11 cellular contexts compared by ENCODE assay signal in the genomic region with DNA sequence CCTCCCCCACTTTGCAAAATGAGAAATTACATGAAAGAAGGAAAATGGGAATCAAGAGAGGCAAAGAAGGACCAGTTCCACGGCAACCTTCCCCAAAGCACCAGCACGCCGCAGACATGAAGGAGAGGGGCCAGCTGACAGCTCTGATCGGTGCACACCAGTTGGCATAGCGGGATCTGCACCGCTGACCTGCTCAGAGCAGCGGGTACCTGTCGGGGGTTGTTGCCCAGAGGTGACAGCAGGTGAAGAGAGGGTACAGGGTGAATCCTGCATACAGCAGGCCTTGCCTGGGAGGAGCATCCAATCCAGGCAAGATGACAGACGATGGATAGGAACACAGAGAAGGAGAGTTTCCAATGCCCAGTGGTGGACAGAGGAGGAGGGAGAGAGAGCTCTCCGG. TPM values are rescaled to one million over a fixed set of nuclear protein-coding genes. Genes with fewer than 3 reads are reported as not detected.
A peak's percentile ranks its signal among the peaks of the same experiment; 100 is the strongest.
DNase-seq lines count a peak whose midpoint lies in the region; ATAC-seq, FAIRE-seq and TF ChIP-seq lines count a peak whose summit lies in the region.
"Had no signal": no experiment of that assay in that cellular context is flagged by ENCODE, and none has a peak within 500 bp of the region (broad histone marks: within the 10 kb centered on the region; RNA-seq: fewer than 3 reads in every experiment).

No MANE protein-coding gene starts in this region.

- H3K27ac ChIP-seq in liver (ENCODE audit: low read depth in 1 of 2, low read length in 2 of 2) (peak overlapping the region; percentile 68 to 72), HepG2 (ENCODE audit: extremely low read length, insufficient read depth, low read length) (no peak overlapping the region), H1 (ENCODE audit: low read depth, low read length) (no peak overlapping the region), ovary (peak overlapping the region; percentile 82 to 89)

- no peak for DNase-seq in HepG2 (ENCODE audit: low spot score)
- no peak for DNase-seq in H1 (ENCODE audit: low read depth in 1 of 2, low spot score in 2 of 2)
- DNase-seq in ovary, result no peak
- no peak for DNase-seq in NCI-H82 (lab: John Stamatoyannopoulos, UW)
- DNase-seq in HTR-8/SVneo (ENCODE audit: insufficient read length, low spot score), result no peak
- DNase-seq in RKO (ENCODE audit: low spot score), result no peak
- no peak for DNase-seq in NCI-H748 (lab: John Stamatoyannopoulos, UW; ENCODE audit: unreplicated experiment)
- DNase-seq: activated T-cell treated with anti-CD3 and anti-CD28 coated beads, Interleukin-2, amount 50 U/mL, for 24 hours; SW 1271 had no signal

- TF ChIP-seq POLR2A in HepG2 (IDR thresholded peaks at IDR 0.05; ENCODE audit: insufficient read depth in 1 of 2, low read depth in 2 of 2, low read length in 2 of 2) (no peak), H1 (IDR thresholded peaks at IDR 0.05; ENCODE audit: control extremely low read depth in 1 of 2, low read depth in 2 of 2, low read length in 2 of 2) (no peak), ovary (IDR thresholded peaks at IDR 0.05) (no peak)

- no peak for ATAC-seq in HepG2

- H2BK15ac ChIP-seq in H1 (ENCODE audit: low read length), result no peak overlapping the region

- H2BK5ac ChIP-seq in H1 (ENCODE audit: low read depth, low read length), result no peak overlapping the region

- CTCF ChIA-PET in HepG2 (lab: Yijun Ruan, JAX; ENCODE audit: low intra/inter-chr PET ratio, low total read pairs) (no interaction called here), H1 (lab: Charles Lee; ENCODE audit: partially characterized antibody) (no interaction called here)

- no peak overlapping the region for H2BK12ac ChIP-seq in H1 (ENCODE audit: low read depth, low read length)

- H3K27me3 ChIP-seq in liver (ENCODE audit: control insufficient read depth in 4 of 4, insufficient read depth in 4 of 4, low read length in 3 of 4) (no peaks in the 10 kb centered on the region), HepG2 (ENCODE audit: control insufficient read depth in 1 of 2, insufficient read depth in 2 of 2, low read length in 2 of 2) (no peaks in the 10 kb centered on the region), H1 (replicated peaks in 1 of 4; ENCODE audit: control insufficient read depth in 3 of 4, extremely low read depth in 1 of 4, insufficient read depth in 3 of 4, low read length in 3 of 4) (no peaks in the 10 kb centered on the region), ovary (no peaks in the 10 kb centered on the region)

- WGBS in liver, result 93% methylated on average over 10 of the region's 10 CpGs
- 93% methylated on average over 10 of the region's 10 CpGs for WGBS in HepG2 (ENCODE audit: low lambda C conversion rate)
- WGBS in H1 (ENCODE audit: extremely low coverage in 1 of 2, insufficient coverage in 1 of 2, insufficient read length in 1 of 2, insufficient replicate concordance in 2 of 2, low coverage in 1 of 2, low lambda C conversion rate in 2 of 2, missing lambda C conversion rate in 1 of 2), 2 experiments, result 92% methylated on average over 10 of the region's 10 CpGs; no CpG with 5 or more reads in 1 of the 2 experiments
- 72 to 74% (median 74%) methylated on average over 10 of the region's 10 CpGs for WGBS in ovary, 3 donors

- no peak overlapping the region for H3K9ac ChIP-seq in liver (ENCODE audit: low read depth in 1 of 2, low read length in 2 of 2)
- no peak overlapping the region for H3K9ac ChIP-seq in HepG2 (ENCODE audit: insufficient read depth, low read depth, low read length)
- H3K9ac ChIP-seq in H1 (replicated peaks in 1 of 4; ENCODE audit: extremely low read depth in 1 of 4, low read depth in 3 of 4, low read length in 3 of 4), result no peak overlapping the region

- H3K79me2 ChIP-seq in HepG2 (ENCODE audit: insufficient read depth, low read length) (no peaks in the 10 kb centered on the region), H1 (ENCODE audit: control insufficient read depth in 1 of 2, insufficient read depth in 2 of 2, low read length in 2 of 2) (peaks cover 0 to 11% of the 10 kb centered on the region in 2 experiments; a peak in 1 of 4 replicates)

- POLR2A ChIA-PET in HepG2 (lab: Yijun Ruan, JAX) (no interaction called here), H1 (lab: Charles Lee; ENCODE audit: partially characterized antibody) (interaction anchor here (1.4 kb wide), 1 partner anchor 9 kb away, joined by 3 read pairs; no protein-coding TSS in a partner anchor)

- H3K36me3 ChIP-seq in liver (ENCODE audit: control insufficient read depth in 4 of 4, insufficient read depth in 3 of 4, low read depth in 1 of 4, low read length in 3 of 4), result no peaks in the 10 kb centered on the region
- H3K36me3 ChIP-seq in HepG2 (replicated peaks in 1 of 2; ENCODE audit: control insufficient read depth in 1 of 2, insufficient read depth in 2 of 2, low read length in 2 of 2), result no peaks in the 10 kb centered on the region
- H3K36me3 ChIP-seq in H1 (ENCODE audit: control insufficient read depth in 2 of 4, insufficient read depth in 4 of 4, low read length in 3 of 4), result peaks cover 0 to 2% (median 0%) of the 10 kb centered on the region in 4 experiments; a peak in 2 of 8 replicates
- no peaks in the 10 kb centered on the region for H3K36me3 ChIP-seq in ovary

- no peak overlapping the region for H3K4me3 ChIP-seq in liver (ENCODE audit: low read depth in 1 of 3, low read length in 3 of 3)
- no peak overlapping the region for H3K4me3 ChIP-seq in HepG2 (replicated peaks in 1 of 3; ENCODE audit: insufficient read depth in 1 of 3, low read depth in 2 of 3, low read length in 3 of 3)
- H3K4me3 ChIP-seq in H1 (ENCODE audit: extremely low read depth in 1 of 4, insufficient read depth in 2 of 4, low read depth in 3 of 4, low read length in 4 of 4), result no peak overlapping the region
- H3K4me3 ChIP-seq in ovary, result no peak overlapping the region

- H2BK120ac ChIP-seq in H1 (replicated peaks; ENCODE audit: low read depth, low read length), result no peak overlapping the region

- H4K5ac ChIP-seq in H1 (ENCODE audit: insufficient read length, low read depth, low read length), result no peak overlapping the region

- no peaks in the 10 kb centered on the region; the same call in 1 of the 2 replicates for H3K79me1 ChIP-seq in H1 (ENCODE audit: low read depth, low read length)

- no peak overlapping the region for H2BK20ac ChIP-seq in H1 (ENCODE audit: low read length)

- TF ChIP-seq RAD21 in liver (IDR thresholded peaks at IDR 0.05), result no peak
- TF ChIP-seq RAD21 in HepG2 (CRISPR knock-in tag; IDR thresholded peaks at IDR 0.05), result no peak
- TF ChIP-seq RAD21 in H1 (IDR thresholded peaks at IDR 0.05 in 1 of 2, conservative IDR thresholded peaks at IDR 0.05 in 1 of 2; ENCODE audit: low read depth in 2 of 2, low read length in 2 of 2), result no peak

- H3K56ac ChIP-seq in H1 (replicated peaks; ENCODE audit: insufficient read length, low read depth, low read length), result no peak overlapping the region

- no peaks in the 10 kb centered on the region for H3K23me2 ChIP-seq in H1 (ENCODE audit: low read depth, low read length)

- BruUV-seq in HepG2 (replicated peaks; lab: Mats Ljungman, UMichigan), result no TSS peak

- intact Hi-C loops in HepG2 (cut with micrococcal nuclease; ENCODE audit: unreplicated experiment), result no loop called here
- intact Hi-C loops in ovary (cut with DNase I), result no loop called here

- H2AFZ ChIP-seq in HepG2 (ENCODE audit: low read length), result no peak overlapping the region
- no peak overlapping the region for H2AFZ ChIP-seq in H1 (ENCODE audit: low read length)

- H3K9me3 ChIP-seq in liver (ENCODE audit: control insufficient read depth in 4 of 4, low read length in 3 of 4) (no peaks in the 10 kb centered on the region), HepG2 (ENCODE audit: low read length) (no peaks in the 10 kb centered on the region), H1 (ENCODE audit: insufficient read depth in 2 of 2, low read depth in 1 of 2, low read length in 1 of 2) (no peaks in the 10 kb centered on the region), ovary (no peaks in the 10 kb centered on the region)

- H4K91ac ChIP-seq in H1 (replicated peaks; ENCODE audit: insufficient read length, low read length), result no peak overlapping the region

- TF ChIP-seq CTCF in liver (IDR thresholded peaks at IDR 0.05; ENCODE audit: low read depth, low read length, missing input control), result no peak
- no peak for TF ChIP-seq CTCF in HepG2 (CRISPR knock-in tag; IDR thresholded peaks at IDR 0.05)
- TF ChIP-seq CTCF in H1 (IDR thresholded peaks at IDR 0.05; ENCODE audit: control extremely low read depth in 1 of 3, insufficient read depth in 1 of 3, low read depth in 1 of 3, low read length in 3 of 3), result no peak
- TF ChIP-seq CTCF in ovary (IDR thresholded peaks at IDR 0.05), result no peak

- peaks cover 0 to 7% (median 2%) of the 10 kb centered on the region in 4 donors for H3K4me1 ChIP-seq in liver (ENCODE audit: control insufficient read depth in 4 of 4, insufficient read depth in 4 of 4, low read length in 3 of 4)
- H3K4me1 ChIP-seq in HepG2 (ENCODE audit: insufficient read depth, low read length), result peaks cover 17% of the 10 kb centered on the region
- peaks cover 0 to 22% (median 13%) of the 10 kb centered on the region in 4 experiments; a peak in 6 of 7 replicates for H3K4me1 ChIP-seq in H1 (replicated peaks in 1 of 4; ENCODE audit: control insufficient read depth in 3 of 4, insufficient read depth in 4 of 4, low read length in 3 of 4)
- H3K4me1 ChIP-seq in ovary (ENCODE audit: insufficient read depth), result peaks cover 34% of the 10 kb centered on the region

- TF ChIP-seq EP300 in HepG2 (IDR thresholded peaks at IDR 0.05; ENCODE audit: low read depth in 2 of 2, low read length in 2 of 2) (no peak), HepG2 (CRISPR knock-in tag; IDR thresholded peaks at IDR 0.05; ENCODE audit: borderline replicate concordance) (no peak), H1 (IDR thresholded peaks at IDR 0.05; ENCODE audit: borderline replicate concordance in 1 of 2, low read depth in 2 of 2, low read length in 2 of 2) (no peak), ovary (IDR thresholded peaks at IDR 0.05) (no peak)

- H3K4me2 ChIP-seq in HepG2 (ENCODE audit: low read depth, low read length), result no peak overlapping the region
- H3K4me2 ChIP-seq in H1 (ENCODE audit: insufficient read depth in 1 of 2, low read depth in 2 of 2, low read length in 2 of 2), result no peak overlapping the region

- H3K23ac ChIP-seq in H1 (ENCODE audit: insufficient read length), result no peak overlapping the region

- H4K8ac ChIP-seq in H1 (ENCODE audit: extremely low read depth, insufficient read depth, low read length), result no peak overlapping the region

- no peak overlapping the region for H3K4ac ChIP-seq in H1 (replicated peaks; ENCODE audit: insufficient read length, low read depth, low read length)

- 0 out of 2 replicates have a peak overlapping the region, but pooled peaks have one; percentile 13 for H2AK5ac ChIP-seq in H1 (ENCODE audit: low read depth, low read length)

- H3K18ac ChIP-seq in H1 (ENCODE audit: extremely low read depth, low read length), result no peak overlapping the region

- no peaks in the 10 kb centered on the region for H4K20me1 ChIP-seq in HepG2 (ENCODE audit: insufficient read depth, low read length)
- H4K20me1 ChIP-seq in H1 (replicated peaks in 1 of 2; ENCODE audit: control insufficient read depth in 1 of 2, insufficient read depth in 2 of 2, low read length in 2 of 2), result peaks cover 2 to 8% of the 10 kb centered on the region in 2 experiments

- in situ Hi-C loops in HepG2 (cut with HindIII; ENCODE audit: extremely low pct_ligation_motif_present, low pct_unique_long_range_greater_than_20kb), result no loop called here

- FAIRE-seq in HepG2 (lab: Jason Lieb, UNC) (no peak), H1 (lab: Jason Lieb, UNC) (no peak), HTR-8/SVneo (lab: Jason Lieb, UNC) (no peak)
- FAIRE-seq: GM18507 had no signal

- H3K14ac ChIP-seq in H1 (ENCODE audit: insufficient read length), result no peak overlapping the region

RNA-seq across cellular contexts. Expression of a gene that starts 24.1 kb away (rescaled TPM):
- total RNA-seq in liver, result 1 to 10 TPM in 1 of 2 donors, under 1 TPM in 1; 0.28 to 1.0 TPM
- not detected for polyA plus RNA-seq in liver
- total RNA-seq in HepG2 (2016; rRNA removed; fragmentation: Illumina TruSeq; extraction: Trizol), result not detected in 2 replicates
- total RNA-seq in HepG2 (2016; cell fraction: cytosol; rRNA removed; fragmentation: Illumina TruSeq; extraction: Trizol; ENCODE audit: low read depth), result not detected in 2 replicates
- total RNA-seq in HepG2 (2016; cell fraction: insoluble cytoplasmic fraction; rRNA removed; fragmentation: Illumina TruSeq; extraction: Trizol), result 0.06 TPM in 1 of 2 replicates, not detected in the other
- not detected in 2 replicates for total RNA-seq in HepG2 (2016; cell fraction: membrane; rRNA removed; fragmentation: Illumina TruSeq; extraction: Trizol)
- total RNA-seq in HepG2 (2016; cell fraction: nucleus; rRNA removed; fragmentation: Illumina TruSeq; extraction: Trizol), result not detected in 2 replicates
- polyA plus RNA-seq in HepG2 (2011; rRNA removed), result not detected in 2 replicates
- not detected in 2 replicates for polyA plus RNA-seq in HepG2 (2011; cell fraction: cytosol; rRNA removed)
- polyA plus RNA-seq in HepG2 (2011; cell fraction: nucleus; rRNA removed), result 0.14 and 0.31 TPM in 2 replicates
- polyA plus RNA-seq in HepG2 (2012), result 0.07 and 0.13 TPM in 2 replicates
- polyA plus RNA-seq in HepG2 (2016; cell fraction: cytosol; fragmentation: Illumina TruSeq; extraction: Trizol; ENCODE audit: low read depth), result not detected in 2 replicates
- polyA plus RNA-seq in HepG2 (2016; cell fraction: insoluble cytoplasmic fraction; fragmentation: Illumina TruSeq; extraction: Trizol; ENCODE audit: low read depth), result not detected in 2 replicates
- not detected in 2 replicates for polyA plus RNA-seq in HepG2 (2016; cell fraction: membrane; fragmentation: Illumina TruSeq; extraction: Trizol; ENCODE audit: low read depth)
- not detected in 2 replicates for polyA plus RNA-seq in HepG2 (2016; cell fraction: nucleus; fragmentation: Illumina TruSeq; extraction: Trizol; ENCODE audit: insufficient read depth, low read depth)
- polyA minus RNA-seq in HepG2 (2011; rRNA and poly(A)+ RNA removed; ENCODE audit: low replicate concordance), result 1.2 TPM in 1 of 2 replicates, not detected in the other
- not detected in 2 replicates for polyA minus RNA-seq in HepG2 (2011; cell fraction: cytosol; rRNA and poly(A)+ RNA removed)
- 1.5 and 1.6 TPM in 2 replicates for polyA minus RNA-seq in HepG2 (2011; cell fraction: nucleus; rRNA and poly(A)+ RNA removed)
- 1.4 and 2.0 TPM in 2 replicates for total RNA-seq in H1 (2021; fragmentation: NEBNext Ultra II Directional; extraction: Animal tissue kit (Norgen Biotek cat#: 25700))
- polyA plus RNA-seq in H1 (2011; rRNA removed), result 0.05 and 0.06 TPM in 2 replicates
- polyA plus RNA-seq in H1 (2011; cell fraction: cytosol; rRNA removed), result 0.04 TPM
- polyA plus RNA-seq in H1 (2011; cell fraction: nucleus; rRNA removed), result 0.29 TPM
- 0.28 to 0.64 TPM (median 0.46 TPM) in 4 replicates for polyA plus RNA-seq in H1 (2012, experiment 1 of 2)
- polyA plus RNA-seq in H1 (2012, experiment 2 of 2), result 0.10 TPM
- 0.14 TPM for polyA plus RNA-seq in H1 (2013, experiment 1 of 2)
- 0.07 TPM for polyA plus RNA-seq in H1 (2013, experiment 2 of 2)
- 0.41 and 0.82 TPM in 2 replicates for polyA minus RNA-seq in H1 (2011; rRNA and poly(A)+ RNA removed)
- 0.51 TPM for polyA minus RNA-seq in H1 (2011; cell fraction: cytosol; rRNA and poly(A)+ RNA removed)
- 1.1 TPM for polyA minus RNA-seq in H1 (2011; cell fraction: nucleus; rRNA and poly(A)+ RNA removed)
- total RNA-seq in ovary, result 1 to 10 TPM; 1.7 to 8.0 (median 4.5) TPM
- polyA plus RNA-seq in ovary, result 1 to 10 TPM in 1 of 2 donors, under 1 TPM in 1; 0.25 to 1.0 TPM

RNA-seq across cellular contexts. Expression of a gene that starts 38.3 kb away (rescaled TPM):
- 10 to 100 TPM in 1 of 2 donors, 1 to 10 TPM in 1; 8.0 to 20.7 TPM for total RNA-seq in liver
- 10 to 100 TPM in 1 of 2 donors, 1 to 10 TPM in 1; 9.4 to 11.6 TPM for polyA plus RNA-seq in liver
- 29.6 and 30.7 TPM in 2 replicates for total RNA-seq in HepG2 (2016; rRNA removed; fragmentation: Illumina TruSeq; extraction: Trizol)
- total RNA-seq in HepG2 (2016; cell fraction: cytosol; rRNA removed; fragmentation: Illumina TruSeq; extraction: Trizol; ENCODE audit: low read depth), result 17.6 and 21.4 TPM in 2 replicates
- total RNA-seq in HepG2 (2016; cell fraction: insoluble cytoplasmic fraction; rRNA removed; fragmentation: Illumina TruSeq; extraction: Trizol), result 29.5 and 30.6 TPM in 2 replicates
- 23.9 and 28.0 TPM in 2 replicates for total RNA-seq in HepG2 (2016; cell fraction: membrane; rRNA removed; fragmentation: Illumina TruSeq; extraction: Trizol)
- 45.6 and 50.9 TPM in 2 replicates for total RNA-seq in HepG2 (2016; cell fraction: nucleus; rRNA removed; fragmentation: Illumina TruSeq; extraction: Trizol)
- 45.9 and 49.4 TPM in 2 replicates for polyA plus RNA-seq in HepG2 (2011; rRNA removed)
- polyA plus RNA-seq in HepG2 (2011; cell fraction: cytosol; rRNA removed), result 22.4 and 27.2 TPM in 2 replicates
- polyA plus RNA-seq in HepG2 (2011; cell fraction: nucleus; rRNA removed), result 148 and 160 TPM in 2 replicates
- polyA plus RNA-seq in HepG2 (2012), result 49.1 and 55.7 TPM in 2 replicates
- polyA plus RNA-seq in HepG2 (2016; cell fraction: cytosol; fragmentation: Illumina TruSeq; extraction: Trizol; ENCODE audit: low read depth), result 1.6 and 2.3 TPM in 2 replicates
- polyA plus RNA-seq in HepG2 (2016; cell fraction: insoluble cytoplasmic fraction; fragmentation: Illumina TruSeq; extraction: Trizol; ENCODE audit: low read depth), result 22.1 and 28.5 TPM in 2 replicates
- polyA plus RNA-seq in HepG2 (2016; cell fraction: membrane; fragmentation: Illumina TruSeq; extraction: Trizol; ENCODE audit: low read depth), result 6.8 and 7.2 TPM in 2 replicates
- polyA plus RNA-seq in HepG2 (2016; cell fraction: nucleus; fragmentation: Illumina TruSeq; extraction: Trizol; ENCODE audit: insufficient read depth, low read depth), result 90.2 and 93.2 TPM in 2 replicates
- 82.7 and 86.0 TPM in 2 replicates for polyA minus RNA-seq in HepG2 (2011; rRNA and poly(A)+ RNA removed; ENCODE audit: low replicate concordance)
- 18.0 and 21.4 TPM in 2 replicates for polyA minus RNA-seq in HepG2 (2011; cell fraction: cytosol; rRNA and poly(A)+ RNA removed)
- polyA minus RNA-seq in HepG2 (2011; cell fraction: nucleus; rRNA and poly(A)+ RNA removed), result 71.6 and 79.7 TPM in 2 replicates
- total RNA-seq in H1 (2021; fragmentation: NEBNext Ultra II Directional; extraction: Animal tissue kit (Norgen Biotek cat#: 25700)), result 65.8 and 67.7 TPM in 2 replicates
- 40.7 and 44.8 TPM in 2 replicates for polyA plus RNA-seq in H1 (2011; rRNA removed)
- 34.2 TPM for polyA plus RNA-seq in H1 (2011; cell fraction: cytosol; rRNA removed)
- 90.2 TPM for polyA plus RNA-seq in H1 (2011; cell fraction: nucleus; rRNA removed)
- polyA plus RNA-seq in H1 (2012, experiment 1 of 2), result 52.2 to 59.3 TPM (median 54.9 TPM) in 4 replicates
- 42.7 TPM for polyA plus RNA-seq in H1 (2012, experiment 2 of 2)
- 43.8 TPM for polyA plus RNA-seq in H1 (2013, experiment 1 of 2)
- polyA plus RNA-seq in H1 (2013, experiment 2 of 2), result 41.9 TPM
- polyA minus RNA-seq in H1 (2011; rRNA and poly(A)+ RNA removed), result 63.4 and 70.8 TPM in 2 replicates
- polyA minus RNA-seq in H1 (2011; cell fraction: cytosol; rRNA and poly(A)+ RNA removed), result 22.9 TPM
- 49.2 TPM for polyA minus RNA-seq in H1 (2011; cell fraction: nucleus; rRNA and poly(A)+ RNA removed)
- 100 to 1,000 TPM in 2 of 7 donors, 10 to 100 TPM in 5; 56.0 to 127 (median 69.2) TPM for total RNA-seq in ovary
- 10 to 100 TPM; 38.7 to 59.1 TPM for polyA plus RNA-seq in ovary

RNA-seq across cellular contexts. Expression of a gene that starts 46.3 kb away (rescaled TPM):
- total RNA-seq in liver, result 10 to 100 TPM in 1 of 2 donors, 1 to 10 TPM in 1; 9.5 to 10.6 TPM
- polyA plus RNA-seq in liver, result 10 to 100 TPM in 1 of 2 donors, 1 to 10 TPM in 1; 8.9 to 37.6 TPM
- 2.2 and 3.8 TPM in 2 replicates for total RNA-seq in HepG2 (2016; rRNA removed; fragmentation: Illumina TruSeq; extraction: Trizol)
- 1.4 and 1.7 TPM in 2 replicates for total RNA-seq in HepG2 (2016; cell fraction: cytosol; rRNA removed; fragmentation: Illumina TruSeq; extraction: Trizol; ENCODE audit: low read depth)
- total RNA-seq in HepG2 (2016; cell fraction: insoluble cytoplasmic fraction; rRNA removed; fragmentation: Illumina TruSeq; extraction: Trizol), result 1.7 and 3.9 TPM in 2 replicates
- total RNA-seq in HepG2 (2016; cell fraction: membrane; rRNA removed; fragmentation: Illumina TruSeq; extraction: Trizol), result 3.3 and 3.4 TPM in 2 replicates
- total RNA-seq in HepG2 (2016; cell fraction: nucleus; rRNA removed; fragmentation: Illumina TruSeq; extraction: Trizol), result 6.3 and 8.0 TPM in 2 replicates
- polyA plus RNA-seq in HepG2 (2011; rRNA removed), result 8.5 and 11.7 TPM in 2 replicates
- 8.0 and 12.6 TPM in 2 replicates for polyA plus RNA-seq in HepG2 (2011; cell fraction: cytosol; rRNA removed)
- polyA plus RNA-seq in HepG2 (2011; cell fraction: nucleus; rRNA removed), result 10.4 and 13.8 TPM in 2 replicates
- polyA plus RNA-seq in HepG2 (2012), result 25.0 and 33.2 TPM in 2 replicates
- 3.0 and 3.2 TPM in 2 replicates for polyA plus RNA-seq in HepG2 (2016; cell fraction: cytosol; fragmentation: Illumina TruSeq; extraction: Trizol; ENCODE audit: low read depth)
- 3.9 and 5.4 TPM in 2 replicates for polyA plus RNA-seq in HepG2 (2016; cell fraction: insoluble cytoplasmic fraction; fragmentation: Illumina TruSeq; extraction: Trizol; ENCODE audit: low read depth)
- polyA plus RNA-seq in HepG2 (2016; cell fraction: membrane; fragmentation: Illumina TruSeq; extraction: Trizol; ENCODE audit: low read depth), result 4.0 and 5.0 TPM in 2 replicates
- polyA plus RNA-seq in HepG2 (2016; cell fraction: nucleus; fragmentation: Illumina TruSeq; extraction: Trizol; ENCODE audit: insufficient read depth, low read depth), result 18.4 and 18.6 TPM in 2 replicates
- polyA minus RNA-seq in HepG2 (2011; rRNA and poly(A)+ RNA removed; ENCODE audit: low replicate concordance), result 10.0 and 25.5 TPM in 2 replicates
- 11.5 and 14.6 TPM in 2 replicates for polyA minus RNA-seq in HepG2 (2011; cell fraction: cytosol; rRNA and poly(A)+ RNA removed)
- polyA minus RNA-seq in HepG2 (2011; cell fraction: nucleus; rRNA and poly(A)+ RNA removed), result 4.2 and 6.2 TPM in 2 replicates
- 42.7 and 43.3 TPM in 2 replicates for total RNA-seq in H1 (2021; fragmentation: NEBNext Ultra II Directional; extraction: Animal tissue kit (Norgen Biotek cat#: 25700))
- polyA plus RNA-seq in H1 (2011; rRNA removed), result 18.2 and 21.5 TPM in 2 replicates
- 13.1 TPM for polyA plus RNA-seq in H1 (2011; cell fraction: cytosol; rRNA removed)
- 14.3 TPM for polyA plus RNA-seq in H1 (2011; cell fraction: nucleus; rRNA removed)
- polyA plus RNA-seq in H1 (2012, experiment 1 of 2), result 37.1 to 40.2 TPM (median 38.3 TPM) in 4 replicates
- 38.8 TPM for polyA plus RNA-seq in H1 (2012, experiment 2 of 2)
- polyA plus RNA-seq in H1 (2013, experiment 1 of 2), result 36.5 TPM
- 47.3 TPM for polyA plus RNA-seq in H1 (2013, experiment 2 of 2)
- polyA minus RNA-seq in H1 (2011; rRNA and poly(A)+ RNA removed), result 12.9 and 16.2 TPM in 2 replicates
- 14.9 TPM for polyA minus RNA-seq in H1 (2011; cell fraction: cytosol; rRNA and poly(A)+ RNA removed)
- 9.5 TPM for polyA minus RNA-seq in H1 (2011; cell fraction: nucleus; rRNA and poly(A)+ RNA removed)
- total RNA-seq in ovary, result 100 to 1,000 TPM; 221 to 854 (median 693) TPM
- polyA plus RNA-seq in ovary, result 1,000 to 10,000 TPM in 1 of 2 donors, 100 to 1,000 TPM in 1; 542 to 1,422 TPM

Comparison
In these comparisons a context has a peak if more than half of its experiments do, and no peak if none do; other contexts are left out.
1. H3K27ac ChIP-seq: peak in liver (2 of 2) and ovary (2 of 2); none in HepG2 (single experiment) and H1 (single experiment).